1 cellular context compared by ENCODE assay signal in the genomic region with DNA sequence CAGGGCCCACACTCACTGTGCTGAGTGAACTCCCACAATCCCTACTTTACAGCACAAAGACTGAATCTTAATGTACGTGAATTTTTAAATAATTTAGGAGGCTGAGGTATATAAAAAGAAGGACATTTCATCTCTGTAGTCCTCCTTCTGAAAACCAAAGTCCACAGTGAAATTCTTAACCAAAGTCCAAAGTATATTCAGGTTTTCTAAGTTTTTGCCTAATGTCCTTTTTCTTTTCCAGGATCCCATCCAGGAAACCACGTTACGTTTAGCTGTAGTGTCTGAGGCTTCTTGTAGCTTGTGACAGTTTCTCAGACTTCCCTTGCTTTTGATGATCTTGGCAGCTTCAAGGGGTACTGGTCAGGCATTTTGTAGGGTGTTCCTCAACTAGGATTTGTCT.
TF ChIP-seq lines count a peak whose summit lies in the region.

No MANE protein-coding gene starts in this region.

TF ChIP-seq in IMR-90, 13 proteins besides CTCF, POLR2A, EP300 and RAD21 (continued from another document):
- TF ChIP-seq MAZ (IDR thresholded peaks at IDR 0.05; ENCODE audit: borderline replicate concordance, low read depth, low read length) (no peak), SMC3 (IDR thresholded peaks at IDR 0.05; ENCODE audit: low read depth, low read length) (no peak), NFE2L2 (IDR thresholded peaks at IDR 0.05; ENCODE audit: low read depth, low read length) (no peak), RFX5 (IDR thresholded peaks at IDR 0.05; ENCODE audit: low read depth, low read length) (no peak), FOS (IDR thresholded peaks at IDR 0.05; ENCODE audit: low read depth, low read length) (no peak)
- TF ChIP-seq, protein P1, sequence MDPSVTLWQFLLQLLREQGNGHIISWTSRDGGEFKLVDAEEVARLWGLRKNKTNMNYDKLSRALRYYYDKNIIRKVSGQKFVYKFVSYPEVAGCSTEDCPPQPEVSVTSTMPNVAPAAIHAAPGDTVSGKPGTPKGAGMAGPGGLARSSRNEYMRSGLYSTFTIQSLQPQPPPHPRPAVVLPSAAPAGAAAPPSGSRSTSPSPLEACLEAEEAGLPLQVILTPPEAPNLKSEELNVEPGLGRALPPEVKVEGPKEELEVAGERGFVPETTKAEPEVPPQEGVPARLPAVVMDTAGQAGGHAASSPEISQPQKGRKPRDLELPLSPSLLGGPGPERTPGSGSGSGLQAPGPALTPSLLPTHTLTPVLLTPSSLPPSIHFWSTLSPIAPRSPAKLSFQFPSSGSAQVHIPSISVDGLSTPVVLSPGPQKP (IDR thresholded peaks at IDR 0.05; ENCODE audit: borderline replicate concordance, low read depth, low read length) = no peak
